In genomic region chr10:116070743-116071320, GRCh38 we compare ENCODE assay signal across 21 cellular contexts.
"Had no signal": no experiment of that assay in that cellular context is flagged by ENCODE, and none has a peak within 500 bp of the region (broad histone marks: within the 10 kb centered on the region; RNA-seq: fewer than 3 reads in every experiment).

No MANE protein-coding gene starts in this region.

- H3K4me1 ChIP-seq: pancreas, spleen, tibial nerve, upper lobe of left lung, uterus had no signal

- H3K36me3 ChIP-seq: esophagus squamous epithelium, neutrophil, pancreas, spleen, thoracic aorta, tibial nerve, upper lobe of left lung, uterus had no signal

- ATAC-seq: effector memory CD8-positive, alpha-beta T cell; left colon; natural killer cell; stimulated activated memory B cell treated with anti-CD40 and anti-IgM and Interleukin-4, amounts not matched to agents 10 μg/mL and 1 μg/mL and 100 μg/mL, for 72 hours; stimulated activated naive CD8-positive, alpha-beta T cell treated with anti-CD3 and anti-CD28 coated beads, Interleukin-15, Interleukin-2, amounts not matched to agents 100 U/mL and 50 U/mL, for 24 hours had no signal

- H3K27ac ChIP-seq: esophagus squamous epithelium, neutrophil, pancreas, skin epidermis, spleen, thoracic aorta, tibial nerve, upper lobe of left lung had no signal

- H3K9me3 ChIP-seq: esophagus squamous epithelium, neutrophil, pancreas, spleen, thoracic aorta, tibial nerve, upper lobe of left lung, uterus had no signal

- H3K27me3 ChIP-seq: esophagus squamous epithelium, neutrophil, pancreas, spleen, tibial nerve, upper lobe of left lung, uterus had no signal

- H3K4me3 ChIP-seq: esophagus squamous epithelium, pancreas, skin epidermis, spleen, thoracic aorta, tibial nerve, upper lobe of left lung, uterus had no signal

- DNase-seq: cortex of kidney; effector memory CD8-positive, alpha-beta T cell; erythroblast; esophagus squamous epithelium; foreskin melanocyte; hypothalamus; immature natural killer cell; kidney glomerular epithelial cell; left colon; natural killer cell; pancreas; spleen; stimulated activated CD4-positive, alpha-beta T cell treated with anti-CD3 and anti-CD28 coated beads, Interleukin-4, amount 100 ng/mL, for 4 hours; stimulated activated naive CD8-positive, alpha-beta T cell treated with anti-CD3 and anti-CD28 coated beads, Interleukin-15, Interleukin-2, amounts not matched to agents 100 U/mL and 50 U/mL, for 24 hours; uterus had no signal
